ENCODE assay signal across 15 cellular contexts in the genomic region with DNA sequence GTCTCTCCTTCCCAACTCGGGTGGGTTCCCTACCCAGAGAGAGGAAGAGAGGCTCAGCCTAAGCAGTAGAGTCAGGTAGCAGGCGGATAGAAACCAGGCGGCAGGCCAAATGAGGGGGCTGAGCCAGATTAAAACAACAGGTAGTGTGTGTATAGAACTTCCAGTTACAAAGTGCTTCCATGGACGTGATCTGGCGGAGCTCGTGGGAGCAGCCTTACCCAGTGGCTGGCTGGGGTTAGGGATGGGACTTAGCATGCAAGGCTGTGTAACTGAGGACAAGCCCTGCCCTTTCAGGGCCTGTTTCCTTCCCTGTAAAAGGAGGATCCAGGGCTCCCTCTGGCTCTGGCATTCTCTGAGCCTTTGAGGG. TPM values are rescaled to one million over a fixed set of nuclear protein-coding genes. Genes with fewer than 3 reads are reported as not detected.
DNase-seq lines count a peak whose midpoint lies in the region; ATAC-seq and TF ChIP-seq lines count a peak whose summit lies in the region.
"Had no signal": no experiment of that assay in that cellular context is flagged by ENCODE, and none has a peak within 500 bp of the region (broad histone marks: within the 10 kb centered on the region; RNA-seq: fewer than 3 reads in every experiment).

No MANE protein-coding gene starts in this region.

- no peak overlapping the region for H3K4me3 Mint-ChIP-seq in HFFc6
- H3K4me3 Mint-ChIP-seq: activated naive CD8-positive, alpha-beta T cell treated with anti-CD3 and anti-CD28 coated beads, Interleukin-2, amount 50 U/mL, for 24 hours; WTC11 had no signal

- DNase-seq in HFFc6 (no peak), RWPE1 (ENCODE audit: low spot score) (no peak), retinal pigment epithelial cell (ENCODE audit: low read depth) (no peak), superior temporal gyrus (ENCODE audit: extremely low spot score) (no peak), posterior vena cava (ENCODE audit: low spot score) (no peak)
- DNase-seq: activated naive CD8-positive, alpha-beta T cell treated with anti-CD3 and anti-CD28 coated beads, Interleukin-2, amount 50 U/mL, for 24 hours; activated T-cell treated with anti-CD3 and anti-CD28 coated beads for 4 hours; GF-D8; mucosa of descending colon; NCI-H1436; stimulated activated naive CD8-positive, alpha-beta T cell treated with anti-CD3 and anti-CD28 coated beads, Interleukin-15, Interleukin-2, amounts not matched to agents 100 U/mL and 50 U/mL, for 24 hours had no signal

- peak overlapping the region; percentile 41 for H3K27ac ChIP-seq in RWPE1

- H3K4me3 ChIP-seq in retinal pigment epithelial cell (ENCODE audit: low read length), result peak overlapping the region; percentile 23
- H3K4me3 ChIP-seq: mucosa of descending colon had no signal

- H3K4me1 Mint-ChIP-seq in HFFc6 (ENCODE audit: low read depth), result peaks cover 89% of the 10 kb centered on the region
- H3K4me1 Mint-ChIP-seq: activated naive CD8-positive, alpha-beta T cell treated with anti-CD3 and anti-CD28 coated beads, Interleukin-2, amount 50 U/mL, for 24 hours had no signal

- CTCF ChIA-PET in RWPE1 (lab: Yijun Ruan, JAX), result interaction anchor here (0.5 to 1.2 kb wide), 5 partner anchors 30 to 194 kb away, joined by 3 to 4 read pairs (median 3); no protein-coding TSS in a partner anchor

- peaks cover 4% of the 10 kb centered on the region for H3K36me3 Mint-ChIP-seq in HFFc6 (ENCODE audit: low read depth)
- H3K36me3 Mint-ChIP-seq: WTC11 had no signal

- H3K9me3 Mint-ChIP-seq in HFFc6, result no peaks in the 10 kb centered on the region
- H3K9me3 Mint-ChIP-seq: activated naive CD8-positive, alpha-beta T cell treated with anti-CD3 and anti-CD28 coated beads, Interleukin-2, amount 50 U/mL, for 24 hours; WTC11 had no signal

- H3K27ac Mint-ChIP-seq in HFFc6, result peak overlapping the region; percentile 58; the same call in 1 of the 2 replicates
- H3K27ac Mint-ChIP-seq: activated naive CD8-positive, alpha-beta T cell treated with anti-CD3 and anti-CD28 coated beads, Interleukin-2, amount 50 U/mL, for 24 hours; WTC11 had no signal

- TF ChIP-seq CTCF in HFFc6 (IDR thresholded peaks at IDR 0.05) (no peak), RWPE1 (conservative IDR thresholded peaks at IDR 0.05; ENCODE audit: low read depth) (no peak), retinal pigment epithelial cell (conservative IDR thresholded peaks at IDR 0.05; ENCODE audit: low read depth, low read length) (no peak)

- ATAC-seq in esophagus mucosa, result peak; percentile 48
- no peak for ATAC-seq in HG03571 (IDR thresholded peaks at IDR 0.05; ENCODE audit: unreplicated experiment)
- ATAC-seq in HG03095 (IDR thresholded peaks at IDR 0.05; ENCODE audit: unreplicated experiment), result no peak
- ATAC-seq: activated naive CD8-positive, alpha-beta T cell treated with anti-CD3 and anti-CD28 coated beads, Interleukin-2, amount 50 U/mL, for 24 hours; mucosa of descending colon; stimulated activated naive CD8-positive, alpha-beta T cell treated with anti-CD3 and anti-CD28 coated beads, Interleukin-15, Interleukin-2, amounts not matched to agents 100 U/mL and 50 U/mL, for 24 hours had no signal

- peaks cover 2% of the 10 kb centered on the region for H3K27me3 Mint-ChIP-seq in HFFc6 (ENCODE audit: insufficient read depth)
- H3K27me3 Mint-ChIP-seq: activated naive CD8-positive, alpha-beta T cell treated with anti-CD3 and anti-CD28 coated beads, Interleukin-2, amount 50 U/mL, for 24 hours had no signal

- intact Hi-C loops in posterior vena cava (cut with DNase I), result no loop called here

- POLR2A ChIA-PET in RWPE1 (lab: Yijun Ruan, JAX; ENCODE audit: low non-redundant PET), result no interaction called here

RNA-seq across cellular contexts. Expression of gene KRT80, which starts 8.3 kb away (rescaled TPM):
- 1 to 10 TPM; 2.3 to 3.7 (median 2.8) TPM for total RNA-seq in HFFc6 (2021; fragmentation: NEBNext Ultra II Directional; extraction: Animal tissue kit (Norgen Biotek cat#: 25700))
- total RNA-seq in esophagus mucosa, result 17.9 TPM
- total RNA-seq in posterior vena cava, result under 1 TPM; 0.19 to 0.48 TPM

RNA-seq across cellular contexts. Expression of gene KRT7, which starts 49.5 kb away (rescaled TPM):
- 100 to 1,000 TPM in 2 of 6 experiments, 10 to 100 TPM in 4; 62.7 to 379 (median 67.5) TPM for total RNA-seq in HFFc6 (2021; fragmentation: NEBNext Ultra II Directional; extraction: Animal tissue kit (Norgen Biotek cat#: 25700))
- total RNA-seq in esophagus mucosa (113 TPM), posterior vena cava (1 to 10 TPM; 4.1 to 6.8 TPM)

Comparison
In these comparisons a context has a peak if more than half of its experiments do, and no peak if none do; other contexts are left out.
1. RNA of gene KRT7, which starts 49.5 kb away (total RNA-seq): 113 TPM in esophagus mucosa (single experiment) and 62.7 to 379 TPM in HFFc6; 4.1 to 6.8 TPM in posterior vena cava; every median in the first group is over 4 times any median in the second.